ENCODE assay signal across 8 cellular contexts in genomic region chr2:65350714-65351113, GRCh38.
DNase-seq lines count a peak whose midpoint lies in the region; ATAC-seq and TF ChIP-seq lines count a peak whose summit lies in the region.

No MANE protein-coding gene starts in this region.

- no peaks in the 10 kb centered on the region for H3K36me3 ChIP-seq in suprapubic skin

- no peaks in the 10 kb centered on the region for H3K9me3 ChIP-seq in suprapubic skin

- peaks cover 21% of the 10 kb centered on the region for H3K4me1 ChIP-seq in suprapubic skin

- DNase-seq in activated T-cell treated with anti-CD3 and anti-CD28 coated beads, Interleukin-2, amount 50 U/mL, for 4 hours, result no peak
- DNase-seq in activated T-cell treated with anti-CD3 and anti-CD28 coated beads, Interleukin-2, amount 50 U/mL, for 24 hours, result no peak
- peak; percentile 52 for DNase-seq in HuH-7 (ENCODE audit: low spot score)
- DNase-seq in endothelial cell (ENCODE audit: low spot score), result no peak
- DNase-seq in suprapubic skin (ENCODE audit: low spot score in 2 of 2), result no peak
- no peak for DNase-seq in posterior vena cava (ENCODE audit: low spot score)
- no peak for DNase-seq in AG20443 (ENCODE audit: low spot score)
- DNase-seq in COLO668 (lab: John Stamatoyannopoulos, UW; ENCODE audit: unreplicated experiment), result no peak

- peak; percentile 41 to 55 for ATAC-seq in activated T-cell treated with anti-CD3 and anti-CD28 coated beads, Interleukin-2, amount 50 U/mL, for 4 hours

- no peaks in the 10 kb centered on the region for H3K27me3 ChIP-seq in suprapubic skin

- no peak overlapping the region for H3K4me3 Mint-ChIP-seq in activated T-cell treated with anti-CD3 and anti-CD28 coated beads, Interleukin-2, amount 50 U/mL, for 4 hours
- H3K4me3 Mint-ChIP-seq in activated T-cell treated with anti-CD3 and anti-CD28 coated beads, Interleukin-2, amount 50 U/mL, for 24 hours, result no peak overlapping the region
- no peak overlapping the region for H3K4me3 Mint-ChIP-seq in endothelial cell (ENCODE audit: unreplicated experiment)

- no peak overlapping the region for H3K27ac ChIP-seq in suprapubic skin

- H3K27ac Mint-ChIP-seq in activated T-cell treated with anti-CD3 and anti-CD28 coated beads, Interleukin-2, amount 50 U/mL, for 24 hours, result no peak overlapping the region
- H3K27ac Mint-ChIP-seq in endothelial cell (ENCODE audit: unreplicated experiment), result no peak overlapping the region

- no peaks in the 10 kb centered on the region for H3K9me3 Mint-ChIP-seq in activated T-cell treated with anti-CD3 and anti-CD28 coated beads, Interleukin-2, amount 50 U/mL, for 4 hours
- H3K9me3 Mint-ChIP-seq in activated T-cell treated with anti-CD3 and anti-CD28 coated beads, Interleukin-2, amount 50 U/mL, for 24 hours, result no peaks in the 10 kb centered on the region
- no peaks in the 10 kb centered on the region for H3K9me3 Mint-ChIP-seq in endothelial cell (ENCODE audit: unreplicated experiment)

- H3K27me3 Mint-ChIP-seq in activated T-cell treated with anti-CD3 and anti-CD28 coated beads, Interleukin-2, amount 50 U/mL, for 4 hours (ENCODE audit: low read depth), result peaks cover 3% of the 10 kb centered on the region
- no peaks in the 10 kb centered on the region for H3K27me3 Mint-ChIP-seq in activated T-cell treated with anti-CD3 and anti-CD28 coated beads, Interleukin-2, amount 50 U/mL, for 24 hours
- H3K27me3 Mint-ChIP-seq in endothelial cell (ENCODE audit: unreplicated experiment), result peaks cover 10% of the 10 kb centered on the region

- H3K4me3 ChIP-seq in suprapubic skin, result no peak overlapping the region

- intact Hi-C loops in posterior vena cava (cut with DNase I), result no loop called here

- TF ChIP-seq EP300 in suprapubic skin (IDR thresholded peaks at IDR 0.05), result no peak

- WGBS in suprapubic skin, result 64% methylated on average over 6 of the region's 6 CpGs

- peaks cover 1% of the 10 kb centered on the region for H3K4me1 Mint-ChIP-seq in activated T-cell treated with anti-CD3 and anti-CD28 coated beads, Interleukin-2, amount 50 U/mL, for 4 hours (ENCODE audit: low read depth)
- peaks cover 4% of the 10 kb centered on the region for H3K4me1 Mint-ChIP-seq in activated T-cell treated with anti-CD3 and anti-CD28 coated beads, Interleukin-2, amount 50 U/mL, for 24 hours (ENCODE audit: low read depth)
- H3K4me1 Mint-ChIP-seq in endothelial cell (ENCODE audit: unreplicated experiment), result peaks cover 36% of the 10 kb centered on the region

- TF ChIP-seq POLR2A in suprapubic skin (IDR thresholded peaks at IDR 0.05), result no peak

- peak; percentile 64 for TF ChIP-seq CTCF in endothelial cell (IDR thresholded peaks at IDR 0.05; ENCODE audit: unreplicated experiment)
- TF ChIP-seq CTCF in suprapubic skin (IDR thresholded peaks at IDR 0.05), result peak; percentile 16 to 28

- H3K36me3 Mint-ChIP-seq in activated T-cell treated with anti-CD3 and anti-CD28 coated beads, Interleukin-2, amount 50 U/mL, for 4 hours (ENCODE audit: insufficient read depth), result no peaks in the 10 kb centered on the region
- H3K36me3 Mint-ChIP-seq in activated T-cell treated with anti-CD3 and anti-CD28 coated beads, Interleukin-2, amount 50 U/mL, for 24 hours (ENCODE audit: low read depth), result no peaks in the 10 kb centered on the region
- H3K36me3 Mint-ChIP-seq in endothelial cell (ENCODE audit: low read depth, unreplicated experiment), result no peaks in the 10 kb centered on the region
